In the genomic region with DNA sequence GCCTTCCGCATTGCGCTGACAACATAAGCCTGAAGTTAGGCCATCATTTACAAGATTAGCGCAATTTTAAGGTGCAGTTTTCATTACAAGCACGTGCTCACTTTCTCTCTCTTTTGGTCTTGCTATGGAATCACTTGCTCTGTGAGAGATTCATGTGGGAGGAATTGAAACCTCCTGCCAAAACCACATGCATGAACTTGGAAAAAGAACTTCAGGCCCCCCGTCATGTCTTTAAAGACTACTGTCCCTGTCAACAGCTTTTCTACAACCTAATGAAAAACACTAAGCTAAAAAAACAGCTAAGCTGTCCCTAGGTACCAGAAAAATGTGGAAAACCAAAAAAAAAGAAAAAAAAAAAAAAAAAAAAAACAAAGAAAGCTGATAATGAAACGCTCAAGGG, we compare ENCODE assay signal across 16 cellular contexts.
"Had no signal": no experiment of that assay in that cellular context is flagged by ENCODE, and none has a peak within 500 bp of the region (broad histone marks: within the 10 kb centered on the region; RNA-seq: fewer than 3 reads in every experiment).

No MANE protein-coding gene starts in this region.

- DNase-seq: activated CD4-positive, alpha-beta T cell treated with anti-CD3 and anti-CD28 coated beads for 48 hours; activated CD8-positive, alpha-beta T cell treated with anti-CD3 and anti-CD28 coated beads for 36 hours; activated effector memory CD4-positive, alpha-beta T cell treated with anti-CD3 and anti-CD28 coated beads, Interleukin-2, amount 50 U/mL, for 16 hours; activated T-cell treated with anti-CD3 and anti-CD28 coated beads, Interleukin-2, amount 50 U/mL, for 4 hours; foreskin keratinocyte; head of caudate nucleus; kidney glomerular epithelial cell; lower lobe of right lung; T-helper 2 cell; transverse colon had no signal

- H3K27me3 ChIP-seq: esophagus muscularis mucosa, foreskin keratinocyte, transverse colon, vagina had no signal

- H3K27me3 Mint-ChIP-seq: activated CD8-positive, alpha-beta T cell treated with anti-CD3 and anti-CD28 coated beads for 36 hours; stimulated activated memory B cell treated with anti-CD40 and anti-IgM and Interleukin-4, amounts not matched to agents 10 μg/mL and 1 μg/mL and 100 μg/mL, for 72 hours had no signal

- H3K4me1 ChIP-seq: foreskin keratinocyte, lower lobe of right lung, transverse colon, vagina had no signal

- H3K4me1 Mint-ChIP-seq: neural crest cell; stimulated activated memory B cell treated with anti-CD40 and anti-IgM and Interleukin-4, amounts not matched to agents 10 μg/mL and 1 μg/mL and 100 μg/mL, for 72 hours; WTC11 had no signal

- H3K9me3 Mint-ChIP-seq: neural crest cell; stimulated activated memory B cell treated with anti-CD40 and anti-IgM and Interleukin-4, amounts not matched to agents 10 μg/mL and 1 μg/mL and 100 μg/mL, for 72 hours had no signal

- ATAC-seq: activated CD8-positive, alpha-beta T cell treated with anti-CD3 and anti-CD28 coated beads for 36 hours; activated naive CD4-positive, alpha-beta T cell treated with anti-CD3 and anti-CD28 coated beads, Interleukin-2, amount 50 U/mL, for 72 hours; activated T-cell treated with anti-CD3 and anti-CD28 coated beads, Interleukin-2, amount 50 U/mL, for 4 hours; foreskin keratinocyte; lower lobe of right lung; stimulated activated memory B cell treated with anti-CD40 and anti-IgM and Interleukin-4, amounts not matched to agents 10 μg/mL and 1 μg/mL and 100 μg/mL, for 72 hours; WTC11 had no signal

- H3K4me3 Mint-ChIP-seq: activated CD8-positive, alpha-beta T cell treated with anti-CD3 and anti-CD28 coated beads for 36 hours; activated T-cell treated with anti-CD3 and anti-CD28 coated beads, Interleukin-2, amount 50 U/mL, for 4 hours; neural crest cell; stimulated activated memory B cell treated with anti-CD40 and anti-IgM and Interleukin-4, amounts not matched to agents 10 μg/mL and 1 μg/mL and 100 μg/mL, for 72 hours; WTC11 had no signal

- H3K9me3 ChIP-seq: esophagus muscularis mucosa, lower lobe of right lung, transverse colon, vagina had no signal

- H3K4me3 ChIP-seq: esophagus muscularis mucosa, lower lobe of right lung, transverse colon, vagina had no signal

- H3K36me3 Mint-ChIP-seq: activated naive CD4-positive, alpha-beta T cell treated with anti-CD3 and anti-CD28 coated beads, Interleukin-2, amount 50 U/mL, for 72 hours; stimulated activated memory B cell treated with anti-CD40 and anti-IgM and Interleukin-4, amounts not matched to agents 10 μg/mL and 1 μg/mL and 100 μg/mL, for 72 hours had no signal

- H3K36me3 ChIP-seq: esophagus muscularis mucosa, lower lobe of right lung, transverse colon, vagina had no signal

- H3K27ac ChIP-seq: esophagus muscularis mucosa, foreskin keratinocyte, lower lobe of right lung, transverse colon, vagina had no signal

- H3K27ac Mint-ChIP-seq: activated CD8-positive, alpha-beta T cell treated with anti-CD3 and anti-CD28 coated beads for 36 hours; activated naive CD4-positive, alpha-beta T cell treated with anti-CD3 and anti-CD28 coated beads, Interleukin-2, amount 50 U/mL, for 72 hours; stimulated activated memory B cell treated with anti-CD40 and anti-IgM and Interleukin-4, amounts not matched to agents 10 μg/mL and 1 μg/mL and 100 μg/mL, for 72 hours; WTC11 had no signal
